In genomic region chr12:50221228-50222008, GRCh38 we compare ENCODE assay signal across 8 cellular contexts. TPM values are rescaled to one million over a fixed set of nuclear protein-coding genes. Genes with fewer than 3 reads are reported as not detected.
DNase-seq lines count a peak whose midpoint lies in the region; ATAC-seq and TF ChIP-seq lines count a peak whose summit lies in the region.

No MANE protein-coding gene starts in this region.

- H3K27me3 ChIP-seq in heart right ventricle: no peaks in the 10 kb centered on the region

- H3K27ac ChIP-seq in heart right ventricle (peak overlapping the region; percentile 41 to 88 (median 78)), skin epidermis (peak overlapping the region in 20 of 21 experiments; percentile 74 to 95 (median 88))

- 29 to 37% methylated on average over 9 of the region's 9 CpGs for WGBS in heart right ventricle, 2 donors

- H3K4me3 ChIP-seq in heart right ventricle (peak overlapping the region in 9 of 10 donors; percentile 21 to 58 (median 53)), skin epidermis (peak overlapping the region; percentile 30 to 56 (median 44))

- H3K27ac Mint-ChIP-seq in stimulated activated memory B cell treated with anti-CD40 and anti-IgM and Interleukin-4, amounts not matched to agents 10 μg/mL and 1 μg/mL and 100 μg/mL, for 72 hours: no peak overlapping the region

- no peaks in the 10 kb centered on the region for H3K9me3 ChIP-seq in heart right ventricle

- peaks cover 20% of the 10 kb centered on the region for H3K4me1 Mint-ChIP-seq in stimulated activated memory B cell treated with anti-CD40 and anti-IgM and Interleukin-4, amounts not matched to agents 10 μg/mL and 1 μg/mL and 100 μg/mL, for 72 hours

- no peak overlapping the region for H3K4me3 Mint-ChIP-seq in stimulated activated memory B cell treated with anti-CD40 and anti-IgM and Interleukin-4, amounts not matched to agents 10 μg/mL and 1 μg/mL and 100 μg/mL, for 72 hours

- peak; percentile 73 for ATAC-seq in SK-N-SH treated with all-trans-retinoic acid at 6 μM for 48 hours
- peak in 7 of 8 donors; percentile 65 to 76 (median 69) for ATAC-seq in heart right ventricle
- ATAC-seq in stimulated activated memory B cell treated with anti-CD40 and anti-IgM and Interleukin-4, amounts not matched to agents 10 μg/mL and 1 μg/mL and 100 μg/mL, for 72 hours: no peak

- no peaks in the 10 kb centered on the region for H3K27me3 Mint-ChIP-seq in stimulated activated memory B cell treated with anti-CD40 and anti-IgM and Interleukin-4, amounts not matched to agents 10 μg/mL and 1 μg/mL and 100 μg/mL, for 72 hours

- H3K36me3 Mint-ChIP-seq in stimulated activated memory B cell treated with anti-CD40 and anti-IgM and Interleukin-4, amounts not matched to agents 10 μg/mL and 1 μg/mL and 100 μg/mL, for 72 hours: no peaks in the 10 kb centered on the region

- peaks cover 0 to 16% (median 0%) of the 10 kb centered on the region in 9 donors for H3K36me3 ChIP-seq in heart right ventricle

- intact Hi-C loops in heart right ventricle (cut with DNase I): loop anchor here in 4 of 10 donors (5.0 to 10.0 kb wide), 3 partner anchors 61 to 91 kb away; partner anchors contain the start of gene LIMA1 (in 3 of the 4)

- TF ChIP-seq CTCF in heart right ventricle (IDR thresholded peaks at IDR 0.05): no peak

- peaks cover 0 to 46% (median 28%) of the 10 kb centered on the region in 9 donors for H3K4me1 ChIP-seq in heart right ventricle

- no peaks in the 10 kb centered on the region for H3K9me3 Mint-ChIP-seq in stimulated activated memory B cell treated with anti-CD40 and anti-IgM and Interleukin-4, amounts not matched to agents 10 μg/mL and 1 μg/mL and 100 μg/mL, for 72 hours

- DNase-seq in GDM1 (lab: John Stamatoyannopoulos, UW): peak; percentile 12
- DNase-seq in Kasumi-1 (lab: John Stamatoyannopoulos, UW): peak; percentile 50 to 53
- DNase-seq in heart right ventricle: no peak
- DNase-seq in activated CD4-positive, alpha-beta T cell treated with anti-CD3 and anti-CD28 coated beads, Interleukin-2, amount 50 U/mL, for 4 hours: no peak
- no peak for DNase-seq in activated effector memory CD4-positive, alpha-beta T cell treated with Interleukin-2 at 50 U/mL for 16 hours

TF ChIP-seq in SK-N-SH treated with all-trans-retinoic acid at 6 μM for 48 hours, 23 proteins besides CTCF, POLR2A, EP300 and RAD21:
- TF ChIP-seq TCF4 (CRISPR knock-in tag; IDR thresholded peaks at IDR 0.05; ENCODE audit: borderline replicate concordance): peak; percentile 96
- TF ChIP-seq ZNF8 (CRISPR knock-in tag; IDR thresholded peaks at IDR 0.05): no peak
- TF ChIP-seq ZC3H10 (CRISPR knock-in tag; IDR thresholded peaks at IDR 0.05): no peak
- TF ChIP-seq ZNF565 (CRISPR knock-in tag; conservative IDR thresholded peaks at IDR 0.05; ENCODE audit: low read depth): 0 out of 2 replicates have a peak, but pooled peaks have one; percentile 34
- TF ChIP-seq PPARA (CRISPR knock-in tag; IDR thresholded peaks at IDR 0.05; ENCODE audit: borderline replicate concordance): 0 out of 2 replicates have a peak, but pooled peaks have one; percentile 42
- TF ChIP-seq TSHZ2 (CRISPR knock-in tag; IDR thresholded peaks at IDR 0.05): peak; percentile 75
- TF ChIP-seq ISL1 (CRISPR knock-in tag; IDR thresholded peaks at IDR 0.05): peak; percentile 55
- TF ChIP-seq ARNTL (CRISPR knock-in tag; IDR thresholded peaks at IDR 0.05; ENCODE audit: borderline replicate concordance, low read depth): peak; percentile 58; the same call in 1 of the 2 replicates

RNA-seq across cellular contexts. Expression of gene CERS5, which starts 54.2 kb away (rescaled TPM):
- total RNA-seq in heart right ventricle: 10 to 100 TPM in 8 of 10 donors, 1 to 10 TPM in 2; 8.3 to 15.6 (median 11.4) TPM
- polyA plus RNA-seq in heart right ventricle: 10 to 100 TPM; 19.2 to 51.7 TPM

Comparison
In these comparisons a context has a peak if more than half of its experiments do, and no peak if none do; other contexts are left out.
1. DNase-seq: peak in GDM1 (single experiment) and Kasumi-1 (2 of 2); none in heart right ventricle (0 of 2), activated CD4-positive, alpha-beta T cell treated with anti-CD3 and anti-CD28 coated beads, Interleukin-2, amount 50 U/mL, for 4 hours (0 of 2) and activated effector memory CD4-positive, alpha-beta T cell treated with Interleukin-2 at 50 U/mL for 16 hours (single experiment).